ENCODE assay signal across 8 cellular contexts in genomic region chr16:1351582-1352362, GRCh38. TPM values are rescaled to one million over a fixed set of nuclear protein-coding genes. Genes with fewer than 3 reads are reported as not detected.
DNase-seq lines count a peak whose midpoint lies in the region; ATAC-seq lines count a peak whose summit lies in the region.

Gene GNPTG (plus strand): TSS chr16:1351931. CDS start chr16:1351966, 35 bp downstream.
Gene TSR3 (minus strand): TSS chr16:1351878. CDS start chr16:1351804, 74 bp downstream.

- ATAC-seq in GM21529 (IDR thresholded peaks at IDR 0.05; ENCODE audit: unreplicated experiment) = peak; percentile 74

- DNase-seq in DMS79 treated with DMSO at 0.1 percent for 48 hours (lab: John Stamatoyannopoulos, UW) (peak; percentile 40), SK-N-DZ (ENCODE audit: low spot score) (peak; percentile 80), germinal center (ENCODE audit: low spot score) (peak; percentile 78), nucleus accumbens (lab: John Stamatoyannopoulos, UW) (peak in 52 of 56 donors; percentile 18 to 86 (median 67)), substantia nigra (lab: John Stamatoyannopoulos, UW) (peak in 45 of 49 donors; percentile 34 to 87 (median 65))
- peak; percentile 80 for DNase-seq in Jurkat, Clone E6-1 (ENCODE audit: low read depth, low spot score)
- peak; percentile 87 for DNase-seq in activated naive CD4-positive, alpha-beta T cell treated with anti-CD3 and anti-CD28 coated beads, Interleukin-2, amount 10 ng/mL, durations not matched to agents 7 days and 5 days

- peak within 1 kb of the TSS; percentile 88 for H3K27ac Mint-ChIP-seq in activated naive CD4-positive, alpha-beta T cell treated with anti-CD3 and anti-CD28 coated beads, Interleukin-2, amount 10 ng/mL, durations not matched to agents 7 days and 5 days

- CTCF ChIA-PET in activated naive CD4-positive, alpha-beta T cell treated with anti-CD3 and anti-CD28 coated beads, Interleukin-2, amount 10 ng/mL, durations not matched to agents 7 days and 5 days (lab: Charles Lee) = no interaction called here

- H3K4me3 ChIP-seq in Jurkat, Clone E6-1 (ENCODE audit: low read length) = peak within 1 kb of the TSS; percentile 84

- H3K4me1 Mint-ChIP-seq in activated naive CD4-positive, alpha-beta T cell treated with anti-CD3 and anti-CD28 coated beads, Interleukin-2, amount 10 ng/mL, durations not matched to agents 7 days and 5 days = peaks cover 30% of the 10 kb centered on the region

- H3K9me3 Mint-ChIP-seq in activated naive CD4-positive, alpha-beta T cell treated with anti-CD3 and anti-CD28 coated beads, Interleukin-2, amount 10 ng/mL, durations not matched to agents 7 days and 5 days = no peaks in the 10 kb centered on the region

- H3K36me3 Mint-ChIP-seq in activated naive CD4-positive, alpha-beta T cell treated with anti-CD3 and anti-CD28 coated beads, Interleukin-2, amount 10 ng/mL, durations not matched to agents 7 days and 5 days = peaks cover 4% of the 10 kb centered on the region

- H3K27me3 Mint-ChIP-seq in activated naive CD4-positive, alpha-beta T cell treated with anti-CD3 and anti-CD28 coated beads, Interleukin-2, amount 10 ng/mL, durations not matched to agents 7 days and 5 days = no peaks in the 10 kb centered on the region

- peak within 1 kb of the TSS; percentile 84 for H3K4me3 Mint-ChIP-seq in activated naive CD4-positive, alpha-beta T cell treated with anti-CD3 and anti-CD28 coated beads, Interleukin-2, amount 10 ng/mL, durations not matched to agents 7 days and 5 days

- H3K27ac ChIP-seq in substantia nigra (ENCODE audit: low read depth, low read length, poor library complexity, severe bottlenecking) = peak within 1 kb of the TSS; percentile 81

RNA-seq across cellular contexts. Expression of gene GNPTG, which starts in this region (rescaled TPM):
- 20.4 TPM for polyA plus RNA-seq in Jurkat, Clone E6-1 (2012; ENCODE audit: insufficient read depth, insufficient read length)
- 25.5 and 25.8 TPM in 2 replicates for polyA plus RNA-seq in SK-N-DZ (2014; cell fraction: cytosol; rRNA removed)
- polyA plus RNA-seq in SK-N-DZ (2014; cell fraction: nucleus; rRNA removed) = 105 and 130 TPM in 2 replicates

RNA-seq across cellular contexts. Expression of gene TSR3, which starts in this region (rescaled TPM):
- 65.9 TPM for polyA plus RNA-seq in Jurkat, Clone E6-1 (2012; ENCODE audit: insufficient read depth, insufficient read length)
- polyA plus RNA-seq in SK-N-DZ (2014; cell fraction: cytosol; rRNA removed) = 104 and 120 TPM in 2 replicates
- polyA plus RNA-seq in SK-N-DZ (2014; cell fraction: nucleus; rRNA removed) = 72.6 and 86.5 TPM in 2 replicates

Comparison
In these comparisons a context has a peak if more than half of its experiments do, and no peak if none do; other contexts are left out.
1. Peak in every context shown above with its lines: DNase-seq, ATAC-seq, H3K4me3 ChIP-seq and H3K27ac ChIP-seq.